In the genomic region with DNA sequence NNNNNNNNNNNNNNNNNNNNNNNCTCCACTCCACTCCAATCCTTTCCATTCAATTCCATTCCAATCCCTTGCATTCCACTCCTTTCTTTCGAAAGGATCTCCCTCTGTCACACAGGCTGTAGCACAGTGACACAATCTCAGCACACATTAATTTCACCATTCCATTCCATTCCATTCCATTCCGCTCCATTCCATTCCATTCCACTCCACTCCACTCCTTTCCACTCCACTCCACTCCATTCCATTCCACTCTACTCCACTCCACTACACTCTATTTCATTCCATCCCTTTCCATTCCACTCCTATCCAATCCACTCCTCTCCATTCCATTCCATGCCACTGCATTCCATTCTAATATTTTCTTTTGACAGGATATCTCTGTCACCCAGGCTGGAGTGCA, we compare ENCODE assay signal across 24 cellular contexts.
DNase-seq lines count a peak whose midpoint lies in the region; ATAC-seq and TF ChIP-seq lines count a peak whose summit lies in the region.
"Had no signal": no experiment of that assay in that cellular context is flagged by ENCODE, and none has a peak within 500 bp of the region (broad histone marks: within the 10 kb centered on the region; RNA-seq: fewer than 3 reads in every experiment).

No MANE protein-coding gene starts in this region.

- H3K4me3 ChIP-seq in colonic mucosa (no peak overlapping the region), upper lobe of right lung (no peak overlapping the region), brain microvascular endothelial cell (ENCODE audit: low read depth, low read length) (no peak overlapping the region)
- H3K4me3 ChIP-seq: BLaER1, GM12878 had no signal

- H3K4me3 Mint-ChIP-seq in endothelial cell (ENCODE audit: unreplicated experiment) = peak overlapping the region; percentile 8
- no peak overlapping the region for H3K4me3 Mint-ChIP-seq in natural killer cell
- H3K4me3 Mint-ChIP-seq: CD14-positive monocyte; CD4-positive, alpha-beta memory T cell; CD4-positive, CD25-positive, alpha-beta regulatory T cell; CD8-positive, alpha-beta memory T cell had no signal

- no peak overlapping the region for H3K9ac ChIP-seq in colonic mucosa (ENCODE audit: low read depth in 2 of 2, low read length in 2 of 2)
- H3K9ac ChIP-seq: BLaER1 had no signal

- H3K27ac ChIP-seq in colonic mucosa = no peak overlapping the region
- H3K27ac ChIP-seq in upper lobe of right lung = no peak overlapping the region
- no peak overlapping the region for H3K27ac ChIP-seq in brain microvascular endothelial cell
- H3K27ac ChIP-seq: BLaER1 had no signal

- ATAC-seq in upper lobe of right lung (peak; percentile 46), natural killer cell (no peak)
- ATAC-seq: GM12878 had no signal

- no peaks in the 10 kb centered on the region for H3K9me3 ChIP-seq in colonic mucosa
- no peaks in the 10 kb centered on the region for H3K9me3 ChIP-seq in upper lobe of right lung
- H3K9me3 ChIP-seq: BE2C, BLaER1 had no signal

- H3K4me1 ChIP-seq in colonic mucosa (no peaks in the 10 kb centered on the region), upper lobe of right lung (no peaks in the 10 kb centered on the region)
- H3K4me1 ChIP-seq: BE2C, BLaER1 had no signal

- H3K36me3 Mint-ChIP-seq in endothelial cell (ENCODE audit: low read depth, unreplicated experiment) (peaks cover 79% of the 10 kb centered on the region), natural killer cell (no peaks in the 10 kb centered on the region)
- H3K36me3 Mint-ChIP-seq: CD14-positive monocyte had no signal

- in situ Hi-C loops in brain microvascular endothelial cell (cut with HindIII; ENCODE audit: low pct_ligation_motif_present, low sequenced_read_pairs) = no loop called here

- H3K27me3 Mint-ChIP-seq in endothelial cell (ENCODE audit: unreplicated experiment) (peaks cover 44% of the 10 kb centered on the region), natural killer cell (ENCODE audit: low read depth in 2 of 2) (no peaks in the 10 kb centered on the region)
- H3K27me3 Mint-ChIP-seq: CD4-positive, alpha-beta memory T cell; CD4-positive, CD25-positive, alpha-beta regulatory T cell; CD8-positive, alpha-beta memory T cell had no signal

- H3K4me1 Mint-ChIP-seq in endothelial cell (ENCODE audit: unreplicated experiment) (no peaks in the 10 kb centered on the region), natural killer cell (no peaks in the 10 kb centered on the region)
- H3K4me1 Mint-ChIP-seq: CD14-positive monocyte; CD4-positive, CD25-positive, alpha-beta regulatory T cell; CD8-positive, alpha-beta memory T cell had no signal

- intact Hi-C loops in colonic mucosa (cut with DNase I) = no loop called here
- intact Hi-C loops in upper lobe of right lung (cut with DNase I) = no loop called here
- intact Hi-C loops in natural killer cell (cut with micrococcal nuclease) = no loop called here

- DNase-seq in colonic mucosa (peak; percentile 6), endothelial cell (ENCODE audit: low spot score) (no peak), upper lobe of right lung (no peak), brain microvascular endothelial cell (no peak), natural killer cell (no peak), GM19240 (ENCODE audit: insufficient read length, low spot score) (no peak)
- DNase-seq: 8988T; ACHN; BE2C; C1 segment of cervical spinal cord; CD4-positive, alpha-beta memory T cell; CD4-positive, CD25-positive, alpha-beta regulatory T cell; CD8-positive, alpha-beta memory T cell; COR-L47; DMS 273 treated with DMSO at 0.1 percent for 48 hours; DMS153; DMS53; DMS79; DND-41; EL; GDM1 had no signal

- H3K27me3 ChIP-seq in colonic mucosa (no peaks in the 10 kb centered on the region), upper lobe of right lung (no peaks in the 10 kb centered on the region), brain microvascular endothelial cell (replicated peaks) (no peaks in the 10 kb centered on the region)
- H3K27me3 ChIP-seq: BE2C, BLaER1 had no signal

- H3K27ac Mint-ChIP-seq in endothelial cell (ENCODE audit: unreplicated experiment) (peak overlapping the region; percentile 2), natural killer cell (no peak overlapping the region)
- H3K27ac Mint-ChIP-seq: CD14-positive monocyte; CD4-positive, alpha-beta memory T cell; CD4-positive, CD25-positive, alpha-beta regulatory T cell; CD8-positive, alpha-beta memory T cell had no signal

- no peak for TF ChIP-seq CTCF in colonic mucosa (IDR thresholded peaks at IDR 0.05)
- TF ChIP-seq CTCF in endothelial cell (IDR thresholded peaks at IDR 0.05; ENCODE audit: unreplicated experiment) = no peak
- no peak for TF ChIP-seq CTCF in upper lobe of right lung (IDR thresholded peaks at IDR 0.05)
- TF ChIP-seq CTCF in brain microvascular endothelial cell (IDR thresholded peaks at IDR 0.05; ENCODE audit: low read depth, low read length, missing control alignments) = no peak
- no peak for TF ChIP-seq CTCF in natural killer cell (IDR thresholded peaks at IDR 0.05)

- H3K9me3 Mint-ChIP-seq in endothelial cell (ENCODE audit: unreplicated experiment) = peaks cover 91% of the 10 kb centered on the region
- peaks cover 68 to 98% of the 10 kb centered on the region in 2 donors for H3K9me3 Mint-ChIP-seq in natural killer cell

- H3K36me3 ChIP-seq in colonic mucosa = no peaks in the 10 kb centered on the region
- H3K36me3 ChIP-seq in upper lobe of right lung = no peaks in the 10 kb centered on the region
- H3K36me3 ChIP-seq in brain microvascular endothelial cell (replicated peaks) = no peaks in the 10 kb centered on the region
- H3K36me3 ChIP-seq: BE2C, BLaER1 had no signal
